Comparison of ENCODE assay signal across 11 cellular contexts in the genomic region with DNA sequence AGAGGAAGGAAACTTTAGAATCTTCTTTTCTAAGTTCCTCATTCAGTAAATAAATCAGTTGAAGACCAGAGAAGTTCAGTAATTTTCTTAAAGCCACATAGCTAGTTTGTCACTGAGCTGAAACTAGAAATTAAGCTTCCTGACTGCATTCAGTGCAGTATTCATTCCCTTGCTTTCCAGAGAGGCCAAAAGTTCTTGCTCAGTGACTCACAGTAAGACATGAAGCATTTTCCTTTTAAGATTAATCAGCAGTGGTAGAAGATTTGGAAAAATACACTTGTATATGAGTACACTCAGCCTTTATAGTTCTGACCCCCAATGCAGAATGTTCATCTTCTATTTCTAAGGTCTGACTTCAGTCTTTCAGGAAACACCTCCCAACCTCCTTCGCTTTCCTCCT.
A peak's percentile ranks its signal among the peaks of the same experiment; 100 is the strongest.
DNase-seq lines count a peak whose midpoint lies in the region; ATAC-seq and TF ChIP-seq lines count a peak whose summit lies in the region.
"Had no signal": no experiment of that assay in that cellular context is flagged by ENCODE, and none has a peak within 500 bp of the region (broad histone marks: within the 10 kb centered on the region; RNA-seq: fewer than 3 reads in every experiment).

No MANE protein-coding gene starts in this region.

- H3K4me1 Mint-ChIP-seq in activated naive CD8-positive, alpha-beta T cell treated with anti-CD3 and anti-CD28 coated beads, Interleukin-2, amount 50 U/mL, for 24 hours: peaks cover 16% of the 10 kb centered on the region
- peaks cover 10% of the 10 kb centered on the region for H3K4me1 Mint-ChIP-seq in activated naive CD8-positive, alpha-beta T cell treated with anti-CD3 and anti-CD28 coated beads for 36 hours

- H3K4me3 Mint-ChIP-seq in activated naive CD8-positive, alpha-beta T cell treated with anti-CD3 and anti-CD28 coated beads, Interleukin-2, amount 50 U/mL, for 24 hours: no peak overlapping the region
- no peak overlapping the region for H3K4me3 Mint-ChIP-seq in activated naive CD8-positive, alpha-beta T cell treated with anti-CD3 and anti-CD28 coated beads for 36 hours
- H3K4me3 Mint-ChIP-seq: CD4-positive, CD25-positive, alpha-beta regulatory T cell had no signal

- no peaks in the 10 kb centered on the region for H3K36me3 ChIP-seq in RWPE2 (ENCODE audit: low read depth)
- peaks cover 2% of the 10 kb centered on the region for H3K36me3 ChIP-seq in urinary bladder (ENCODE audit: insufficient read depth)
- no peaks in the 10 kb centered on the region for H3K36me3 ChIP-seq in body of pancreas (replicated peaks in 1 of 2; ENCODE audit: insufficient read depth in 1 of 2, low read depth in 2 of 2)
- H3K36me3 ChIP-seq: MG63 had no signal

- peak; percentile 81 for ATAC-seq in activated naive CD8-positive, alpha-beta T cell treated with anti-CD3 and anti-CD28 coated beads, Interleukin-2, amount 50 U/mL, for 24 hours
- 0 out of 3 replicates have a peak, but pooled peaks have one; percentile 56 for ATAC-seq in RWPE2 (ENCODE audit: low read depth)
- ATAC-seq in body of pancreas: no peak

- peak overlapping the region; percentile 57 for H3K27ac Mint-ChIP-seq in activated naive CD8-positive, alpha-beta T cell treated with anti-CD3 and anti-CD28 coated beads, Interleukin-2, amount 50 U/mL, for 24 hours
- no peak overlapping the region for H3K27ac Mint-ChIP-seq in activated naive CD8-positive, alpha-beta T cell treated with anti-CD3 and anti-CD28 coated beads for 36 hours
- H3K27ac Mint-ChIP-seq: CD4-positive, CD25-positive, alpha-beta regulatory T cell had no signal

- TF ChIP-seq CTCF in RWPE2 (IDR thresholded peaks at IDR 0.05; ENCODE audit: poor library complexity, severe bottlenecking): no peak
- TF ChIP-seq CTCF in fibroblast of villous mesenchyme (IDR thresholded peaks at IDR 0.05; ENCODE audit: insufficient read depth, low read depth, low read length): no peak
- TF ChIP-seq CTCF in body of pancreas (IDR thresholded peaks at IDR 0.05): no peak

- peaks cover 17% of the 10 kb centered on the region for H3K27me3 Mint-ChIP-seq in activated naive CD8-positive, alpha-beta T cell treated with anti-CD3 and anti-CD28 coated beads, Interleukin-2, amount 50 U/mL, for 24 hours
- peaks cover 6% of the 10 kb centered on the region for H3K27me3 Mint-ChIP-seq in activated naive CD8-positive, alpha-beta T cell treated with anti-CD3 and anti-CD28 coated beads for 36 hours

- H3K9me3 ChIP-seq in RWPE2 (ENCODE audit: severe bottlenecking) (no peaks in the 10 kb centered on the region), body of pancreas (no peaks in the 10 kb centered on the region)
- H3K9me3 ChIP-seq: MG63 had no signal

- intact Hi-C loops in body of pancreas (cut with DNase I): no loop called here

- H3K4me3 ChIP-seq in RWPE2 (ENCODE audit: severe bottlenecking) (no peak overlapping the region), fibroblast of villous mesenchyme (ENCODE audit: low read depth, low read length) (no peak overlapping the region), urinary bladder (ENCODE audit: low read depth, low read length) (no peak overlapping the region), body of pancreas (no peak overlapping the region)
- H3K4me3 ChIP-seq: MG63 had no signal

- TF ChIP-seq POLR2A in body of pancreas (IDR thresholded peaks at IDR 0.05): no peak

- H3K9me3 Mint-ChIP-seq in activated naive CD8-positive, alpha-beta T cell treated with anti-CD3 and anti-CD28 coated beads, Interleukin-2, amount 50 U/mL, for 24 hours: no peaks in the 10 kb centered on the region
- no peaks in the 10 kb centered on the region for H3K9me3 Mint-ChIP-seq in activated naive CD8-positive, alpha-beta T cell treated with anti-CD3 and anti-CD28 coated beads for 36 hours

- H3K4me1 ChIP-seq in RWPE2 (ENCODE audit: insufficient read depth, poor library complexity, severe bottlenecking) (peaks cover 5% of the 10 kb centered on the region), urinary bladder (ENCODE audit: insufficient read depth) (no peaks in the 10 kb centered on the region), body of pancreas (no peaks in the 10 kb centered on the region)

- 93% methylated on average over 1 of the region's 1 CpG for WGBS in urinary bladder
- WGBS in body of pancreas, 2 donors: 86 to 100% methylated on average over 1 of the region's 1 CpG

- H3K27ac ChIP-seq in RWPE2 (ENCODE audit: poor library complexity, severe bottlenecking) (no peak overlapping the region), urinary bladder (ENCODE audit: low read depth) (peak overlapping the region; percentile 2), body of pancreas (no peak overlapping the region)

- no peaks in the 10 kb centered on the region for H3K36me3 Mint-ChIP-seq in activated naive CD8-positive, alpha-beta T cell treated with anti-CD3 and anti-CD28 coated beads, Interleukin-2, amount 50 U/mL, for 24 hours (ENCODE audit: low read depth)
- H3K36me3 Mint-ChIP-seq in activated naive CD8-positive, alpha-beta T cell treated with anti-CD3 and anti-CD28 coated beads for 36 hours: no peaks in the 10 kb centered on the region
- H3K36me3 Mint-ChIP-seq: CD4-positive, CD25-positive, alpha-beta regulatory T cell had no signal

- H3K27me3 ChIP-seq in RWPE2 (ENCODE audit: insufficient read depth, poor library complexity, severe bottlenecking) (no peaks in the 10 kb centered on the region), body of pancreas (no peaks in the 10 kb centered on the region)
- H3K27me3 ChIP-seq: MG63 had no signal

- DNase-seq in activated naive CD8-positive, alpha-beta T cell treated with anti-CD3 and anti-CD28 coated beads, Interleukin-2, amount 50 U/mL, for 24 hours: no peak
- DNase-seq in activated naive CD8-positive, alpha-beta T cell treated with anti-CD3 and anti-CD28 coated beads for 36 hours: no peak
- DNase-seq in RWPE2 (ENCODE audit: low spot score) (no peak), fibroblast of villous mesenchyme (ENCODE audit: low read depth) (peak; percentile 69), NCI-H146 treated with DMSO at 0.1 percent for 48 hours (lab: John Stamatoyannopoulos, UW; ENCODE audit: unreplicated experiment) (no peak), COLO668 (lab: John Stamatoyannopoulos, UW; ENCODE audit: unreplicated experiment) (no peak), body of pancreas (no peak)
- DNase-seq: activated gamma-delta T cell; CD4-positive, CD25-positive, alpha-beta regulatory T cell; MG63 had no signal
